ENCODE assay signal across 8 cellular contexts in genomic region chr3:142964150-142964498, GRCh38. TPM values are rescaled to one million over a fixed set of nuclear protein-coding genes. Genes with fewer than 3 reads are reported as not detected.
DNase-seq lines count a peak whose midpoint lies in the region; ATAC-seq and TF ChIP-seq lines count a peak whose summit lies in the region.

No MANE protein-coding gene starts in this region.

- no peak overlapping the region for H3K56ac ChIP-seq in IMR-90 (ENCODE audit: extremely low read depth, insufficient read depth, low read length)

- intact Hi-C loops in IMR-90 (cut with micrococcal nuclease): no loop called here

- H3K9me1 ChIP-seq in IMR-90 (ENCODE audit: insufficient read depth, low read length): no peaks in the 10 kb centered on the region; the same call in 1 of the 2 replicates

- no peak overlapping the region for H3K27ac ChIP-seq in IMR-90 (ENCODE audit: insufficient read depth, low read length)
- H3K27ac ChIP-seq in effector memory CD4-positive, alpha-beta T cell (ENCODE audit: insufficient read depth, low read length, poor library complexity, severe bottlenecking): no peak overlapping the region

- H3K4me2 ChIP-seq in IMR-90 (ENCODE audit: low read depth, low read length): peak overlapping the region; percentile 79

- 0 out of 2 replicates have a peak, but pooled peaks cover 2% of the 10 kb centered on the region for H3K4me1 ChIP-seq in IMR-90 (ENCODE audit: control insufficient read depth, insufficient read depth, low read length)
- H3K4me1 ChIP-seq in effector memory CD4-positive, alpha-beta T cell (ENCODE audit: control insufficient read depth, insufficient read depth, low read length, poor library complexity, severe bottlenecking): peaks cover 5% of the 10 kb centered on the region

- no peak overlapping the region for H4K8ac ChIP-seq in IMR-90 (ENCODE audit: low read depth in 2 of 2, low read length in 2 of 2)

- POLR2A ChIA-PET in IMR-90 (lab: Charles Lee; ENCODE audit: unreplicated experiment): no interaction called here

- in situ Hi-C loops in IMR-90 (cut with MboI; ENCODE audit: low sequenced_read_pairs): no loop called here

- no peak overlapping the region for H2AK9ac ChIP-seq in IMR-90 (replicated peaks; ENCODE audit: low read depth, low read length, poor library complexity)

- no peaks in the 10 kb centered on the region for H3K36me3 ChIP-seq in IMR-90 (ENCODE audit: control insufficient read depth, insufficient read depth, low read length)
- no peaks in the 10 kb centered on the region for H3K36me3 ChIP-seq in effector memory CD4-positive, alpha-beta T cell (ENCODE audit: control insufficient read depth, insufficient read depth, low read length)

- no peaks in the 10 kb centered on the region for H3K79me1 ChIP-seq in IMR-90 (ENCODE audit: low read depth in 1 of 2, low read length in 2 of 2)

- peaks cover 2% of the 10 kb centered on the region; the same call in 1 of the 2 replicates for H3K9me3 ChIP-seq in IMR-90 (ENCODE audit: control insufficient read depth, insufficient read depth, low read length)
- H3K9me3 ChIP-seq in effector memory CD4-positive, alpha-beta T cell (ENCODE audit: control insufficient read depth, low read length): no peaks in the 10 kb centered on the region

- peak; percentile 6 for DNase-seq in Ammon's horn (ENCODE audit: low spot score)
- DNase-seq in IMR-90: peak; percentile 4
- no peak for DNase-seq in effector memory CD4-positive, alpha-beta T cell
- no peak for DNase-seq in natural killer cell treated with Interleukin-12 subunit alpha and Interleukin-12 subunit beta and Interleukin-15 and Interleukin-18, amount 100 ng/mL, for 72 hours (ENCODE audit: low spot score)
- no peak for DNase-seq in DMS153 treated with DMSO at 0.1 percent for 48 hours (lab: John Stamatoyannopoulos, UW; ENCODE audit: unreplicated experiment)
- DNase-seq in NCI-H2107 treated with DMSO at 0.1 percent for 48 hours (lab: John Stamatoyannopoulos, UW; ENCODE audit: unreplicated experiment): no peak

- 0% methylated on average over 5 of the region's 24 CpGs; no CpG with 5 or more reads in 1 of the 2 experiments for whole genome bisulfite sequencing in IMR-90 (ENCODE audit: extremely low coverage in 2 of 2, insufficient read length in 1 of 2), 2 experiments

- no peaks in the 10 kb centered on the region for H3K9me3 Mint-ChIP-seq in natural killer cell treated with Interleukin-12 subunit alpha and Interleukin-12 subunit beta and Interleukin-15 and Interleukin-18, amount 100 ng/mL, for 72 hours

- BruUV-seq in IMR-90 (replicated peaks; lab: Mats Ljungman, UMichigan): no TSS peak

- peaks cover 47 to 73% of the 10 kb centered on the region in 2 donors for H3K27me3 Mint-ChIP-seq in natural killer cell treated with Interleukin-12 subunit alpha and Interleukin-12 subunit beta and Interleukin-15 and Interleukin-18, amount 100 ng/mL, for 72 hours

- H2BK15ac ChIP-seq in IMR-90 (ENCODE audit: low read depth, low read length): no peak overlapping the region

- no peak for TF ChIP-seq RAD21 in IMR-90 (IDR thresholded peaks at IDR 0.05; ENCODE audit: low read length)

- H3K36me3 Mint-ChIP-seq in natural killer cell treated with Interleukin-12 subunit alpha and Interleukin-12 subunit beta and Interleukin-15 and Interleukin-18, amount 100 ng/mL, for 72 hours: peaks cover 6% of the 10 kb centered on the region

- H2AFZ ChIP-seq in IMR-90 (replicated peaks; ENCODE audit: low read length, poor library complexity): peak overlapping the region; percentile 67

- no peak overlapping the region for H2BK20ac ChIP-seq in IMR-90 (ENCODE audit: low read depth, low read length)

- no peak overlapping the region for H2BK120ac ChIP-seq in IMR-90 (ENCODE audit: low read depth, low read length)

- peak overlapping the region; percentile 43; the same call in 1 of the 2 replicates for H3K23ac ChIP-seq in IMR-90 (ENCODE audit: low read depth, low read length)

- H3K18ac ChIP-seq in IMR-90 (ENCODE audit: low read depth, low read length): no peak overlapping the region

- no peak overlapping the region for H3K27ac Mint-ChIP-seq in natural killer cell treated with Interleukin-12 subunit alpha and Interleukin-12 subunit beta and Interleukin-15 and Interleukin-18, amount 100 ng/mL, for 72 hours

- H3K4me1 Mint-ChIP-seq in natural killer cell treated with Interleukin-12 subunit alpha and Interleukin-12 subunit beta and Interleukin-15 and Interleukin-18, amount 100 ng/mL, for 72 hours (ENCODE audit: low read depth in 2 of 2): peaks cover 12 to 13% of the 10 kb centered on the region in 2 donors

- TF ChIP-seq CTCF in IMR-90 (conservative IDR thresholded peaks at IDR 0.05; ENCODE audit: low read depth, low read length): no peak

- H3K4ac ChIP-seq in IMR-90 (ENCODE audit: low read depth, low read length): no peak overlapping the region

- H3K9ac ChIP-seq in IMR-90 (ENCODE audit: low read depth, low read length): no peak overlapping the region

- CTCF ChIA-PET in IMR-90 (lab: Yijun Ruan, JAX): no interaction called here

- ATAC-seq in IMR-90 (ENCODE audit: low read depth) (no peak), HG03342 (IDR thresholded peaks at IDR 0.05; ENCODE audit: unreplicated experiment) (no peak), GM21825 (IDR thresholded peaks at IDR 0.05; ENCODE audit: unreplicated experiment) (no peak)
- peak in 1 of 2 donors; percentile 41 for ATAC-seq in natural killer cell treated with Interleukin-12 subunit alpha and Interleukin-12 subunit beta and Interleukin-15 and Interleukin-18, amount 100 ng/mL, for 72 hours

- TF ChIP-seq POLR2A in IMR-90 (IDR thresholded peaks at IDR 0.05; ENCODE audit: low read depth, low read length): no peak

- no peak overlapping the region for H4K5ac ChIP-seq in IMR-90 (ENCODE audit: low read depth, low read length)

- no peak overlapping the region for H2AK5ac ChIP-seq in IMR-90 (ENCODE audit: low read depth, low read length)

- no peaks in the 10 kb centered on the region for H4K20me1 ChIP-seq in IMR-90 (ENCODE audit: insufficient read depth, low read length)

- peaks cover 54% of the 10 kb centered on the region for H3K27me3 ChIP-seq in IMR-90 (ENCODE audit: control insufficient read depth, insufficient read depth, low read length)
- H3K27me3 ChIP-seq in effector memory CD4-positive, alpha-beta T cell (replicated peaks; ENCODE audit: control insufficient read depth, insufficient read depth, low read length, poor library complexity, severe bottlenecking): peaks cover 20% of the 10 kb centered on the region

- H2BK5ac ChIP-seq in IMR-90 (ENCODE audit: low read depth, low read length, poor library complexity, severe bottlenecking): no peak overlapping the region

- H3K14ac ChIP-seq in IMR-90 (replicated peaks; ENCODE audit: low read depth, low read length): no peak overlapping the region

- peak overlapping the region; percentile 68 for H3K4me3 Mint-ChIP-seq in natural killer cell treated with Interleukin-12 subunit alpha and Interleukin-12 subunit beta and Interleukin-15 and Interleukin-18, amount 100 ng/mL, for 72 hours

- no peak overlapping the region for H4K91ac ChIP-seq in IMR-90 (ENCODE audit: insufficient read depth, low read depth, low read length)

- H3K4me3 ChIP-seq in IMR-90 (ENCODE audit: insufficient read depth, low read depth, low read length): peak overlapping the region; percentile 20
- peak overlapping the region; percentile 50 for H3K4me3 ChIP-seq in effector memory CD4-positive, alpha-beta T cell (ENCODE audit: insufficient read depth, low read depth, low read length, poor library complexity, severe bottlenecking)

- dilution Hi-C loops in IMR-90 (cut with HindIII; ENCODE audit: low sequenced_read_pairs, unreplicated experiment): no loop called here

TF ChIP-seq in IMR-90, 13 proteins besides CTCF, POLR2A, EP300 and RAD21:
- no peak for TF ChIP-seq CEBPB (IDR thresholded peaks at IDR 0.05; ENCODE audit: low read depth, low read length)
- TF ChIP-seq FOS (IDR thresholded peaks at IDR 0.05; ENCODE audit: low read depth, low read length): no peak
- no peak for TF ChIP-seq MXI1 (IDR thresholded peaks at IDR 0.05; ENCODE audit: borderline replicate concordance, low read depth, low read length)
- no peak for TF ChIP-seq USF2 (IDR thresholded peaks at IDR 0.05; ENCODE audit: low read depth, low read length)
- no peak for TF ChIP-seq RCOR1 (IDR thresholded peaks at IDR 0.05; ENCODE audit: insufficient replicate concordance, low read length)
TF ChIP-seq in IMR-90: peak in this region for 0.

RNA-seq across cellular contexts. Expression of gene PAQR9, which starts 0.7 kb away (rescaled TPM):
- not detected in 2 replicates for total RNA-seq in IMR-90 (2012; rRNA removed)
- 0.04 and 0.05 TPM in 2 replicates for polyA plus RNA-seq in IMR-90 (2012; rRNA removed)
- 0.03 TPM in 1 of 2 replicates, not detected in the other for polyA plus RNA-seq in IMR-90 (2012; cell fraction: cytosol; rRNA removed)
- polyA plus RNA-seq in IMR-90 (2012; cell fraction: nucleus; rRNA removed; ENCODE audit: low replicate concordance): 0.05 and 0.12 TPM in 2 replicates
- not detected for total RNA-seq in natural killer cell treated with Interleukin-12 subunit alpha and Interleukin-12 subunit beta and Interleukin-15 and Interleukin-18, amount 100 ng/mL, for 72 hours

RNA-seq across cellular contexts. Expression of gene U2SURP, which starts 37.2 kb away (rescaled TPM):
- 29.4 and 58.3 TPM in 2 replicates for total RNA-seq in IMR-90 (2012; rRNA removed)
- 20.8 and 24.8 TPM in 2 replicates for polyA plus RNA-seq in IMR-90 (2012; rRNA removed)
- 1.1 and 2.4 TPM in 2 replicates for polyA plus RNA-seq in IMR-90 (2012; cell fraction: cytosol; rRNA removed)
- polyA plus RNA-seq in IMR-90 (2012; cell fraction: nucleus; rRNA removed; ENCODE audit: low replicate concordance): 4.6 and 45.9 TPM in 2 replicates
- 100 to 1,000 TPM; 113 to 166 TPM for total RNA-seq in natural killer cell treated with Interleukin-12 subunit alpha and Interleukin-12 subunit beta and Interleukin-15 and Interleukin-18, amount 100 ng/mL, for 72 hours

Comparison
In these comparisons a context has a peak if more than half of its experiments do, and no peak if none do; other contexts are left out.
1. DNase-seq: peak in Ammon's horn (single experiment) and IMR-90 (single experiment); none in effector memory CD4-positive, alpha-beta T cell (0 of 3), natural killer cell treated with Interleukin-12 subunit alpha and Interleukin-12 subunit beta and Interleukin-15 and Interleukin-18, amount 100 ng/mL, for 72 hours (single experiment), DMS153 treated with DMSO at 0.1 percent for 48 hours (single experiment) and NCI-H2107 treated with DMSO at 0.1 percent for 48 hours (single experiment).